In genomic region chr22:29972121-29972520, GRCh38 we compare ENCODE assay signal across 19 cellular contexts.
A peak's percentile ranks its signal among the peaks of the same experiment; 100 is the strongest.
DNase-seq lines count a peak whose midpoint lies in the region; ATAC-seq and TF ChIP-seq lines count a peak whose summit lies in the region.
"Had no signal": no experiment of that assay in that cellular context is flagged by ENCODE, and none has a peak within 500 bp of the region (broad histone marks: within the 10 kb centered on the region; RNA-seq: fewer than 3 reads in every experiment).

No MANE protein-coding gene starts in this region.

- peak overlapping the region; percentile 38; the same call in 1 of the 2 replicates for H4K91ac ChIP-seq in IMR-90 (ENCODE audit: insufficient read depth, low read depth, low read length)

- no peak for TF ChIP-seq RAD21 in IMR-90 (IDR thresholded peaks at IDR 0.05; ENCODE audit: low read length)

- no peak overlapping the region for H2BK20ac ChIP-seq in IMR-90 (ENCODE audit: low read depth, low read length)

- H3F3A ChIP-seq in PC-9 (ENCODE audit: insufficient read depth, low read depth), result no peaks in the 10 kb centered on the region; the same call in 1 of the 2 replicates

- H3K23ac ChIP-seq in IMR-90 (ENCODE audit: low read depth, low read length), result no peak overlapping the region; the same call in 1 of the 2 replicates

- H3K4me1 Mint-ChIP-seq in endothelial cell (ENCODE audit: unreplicated experiment) (no peaks in the 10 kb centered on the region), mesothelial cell of epicardium (peaks cover 12% of the 10 kb centered on the region), T-helper 17 cell (peaks cover 8% of the 10 kb centered on the region)

- H4K20me1 ChIP-seq in IMR-90 (ENCODE audit: insufficient read depth, low read length) (peaks cover 7% of the 10 kb centered on the region; the same call in 1 of the 2 replicates), PC-9 (ENCODE audit: insufficient read depth) (no peaks in the 10 kb centered on the region)

- H3K4me3 ChIP-seq in IMR-90 (ENCODE audit: insufficient read depth, low read depth, low read length) (no peak overlapping the region), PC-9 (no peak overlapping the region)
- H3K4me3 ChIP-seq: GM12878, GM23338, K562 had no signal

- H2BK120ac ChIP-seq in IMR-90 (ENCODE audit: low read depth, low read length), result no peak overlapping the region

- no peaks in the 10 kb centered on the region for H3K9me3 Mint-ChIP-seq in endothelial cell (ENCODE audit: unreplicated experiment)
- H3K9me3 Mint-ChIP-seq in mesothelial cell of epicardium, result no peaks in the 10 kb centered on the region
- H3K9me3 Mint-ChIP-seq: GM23338 had no signal

- no peak for TF ChIP-seq POLR2A in IMR-90 (IDR thresholded peaks at IDR 0.05; ENCODE audit: low read depth, low read length)

- H3K56ac ChIP-seq in IMR-90 (ENCODE audit: extremely low read depth, insufficient read depth, low read length), result no peak overlapping the region

- H3K27ac Mint-ChIP-seq in endothelial cell (ENCODE audit: unreplicated experiment) (peak overlapping the region; percentile 5), mesothelial cell of epicardium (peak overlapping the region; percentile 51), T-helper 17 cell (no peak overlapping the region)
- H3K27ac Mint-ChIP-seq: GM23338 had no signal

- H3K27me3 ChIP-seq in IMR-90 (ENCODE audit: control insufficient read depth, insufficient read depth, low read length) (no peaks in the 10 kb centered on the region), PC-9 (ENCODE audit: insufficient read depth, low read depth) (no peaks in the 10 kb centered on the region)

- H4K8ac ChIP-seq in IMR-90 (ENCODE audit: low read depth in 2 of 2, low read length in 2 of 2), result no peak overlapping the region

- intact Hi-C loops in IMR-90 (cut with micrococcal nuclease), result no loop called here
- intact Hi-C loops in PC-9 (cut with micrococcal nuclease; ENCODE audit: unreplicated experiment), result no loop called here

- DNase-seq in IMR-90 (no peak), endothelial cell (ENCODE audit: low spot score) (no peak), mesothelial cell of epicardium (ENCODE audit: low spot score in 2 of 2, unreplicated experiment in 2 of 2) (no peak), T-helper 17 cell (no peak), NCI-H1417 (lab: John Stamatoyannopoulos, UW) (no peak), mesenteric fat pad (ENCODE audit: low spot score) (no peak), PC-9 (no peak)
- DNase-seq: ACHN; CD4-positive, alpha-beta memory T cell; DMS 273 treated with DMSO at 0.1 percent for 48 hours; DMS53; DND-41; EL; HCEC 1CT had no signal

- ATAC-seq in IMR-90 (ENCODE audit: low read depth) (no peak), T-helper 17 cell (no peak)
- ATAC-seq: GM12878, GM23338, K562 had no signal

- WGBS in IMR-90 (ENCODE audit: extremely low coverage in 2 of 2, insufficient read length in 1 of 2), 2 experiments, result no CpG with 5 or more reads among the region's 2 CpGs

- peaks cover 5% of the 10 kb centered on the region for H3K36me3 Mint-ChIP-seq in endothelial cell (ENCODE audit: low read depth, unreplicated experiment)
- peaks cover 3% of the 10 kb centered on the region for H3K36me3 Mint-ChIP-seq in mesothelial cell of epicardium
- H3K36me3 Mint-ChIP-seq in T-helper 17 cell (ENCODE audit: low read depth), result peaks cover 3% of the 10 kb centered on the region

- peaks cover 10% of the 10 kb centered on the region for H3K9me1 ChIP-seq in IMR-90 (ENCODE audit: insufficient read depth, low read length)

- no peak overlapping the region for H2AFZ ChIP-seq in IMR-90 (replicated peaks; ENCODE audit: low read length, poor library complexity)
- no peak overlapping the region for H2AFZ ChIP-seq in PC-9
- H2AFZ ChIP-seq: GM23338 had no signal

- TF ChIP-seq CTCF in IMR-90 (conservative IDR thresholded peaks at IDR 0.05; ENCODE audit: low read depth, low read length), result no peak
- TF ChIP-seq CTCF in endothelial cell (IDR thresholded peaks at IDR 0.05; ENCODE audit: unreplicated experiment), result no peak
- no peak for TF ChIP-seq CTCF in mesothelial cell of epicardium (IDR thresholded peaks at IDR 0.05; ENCODE audit: unreplicated experiment)
- no peak for TF ChIP-seq CTCF in PC-9 (conservative IDR thresholded peaks at IDR 0.05)

- H3K4me3 Mint-ChIP-seq in endothelial cell (ENCODE audit: unreplicated experiment) (no peak overlapping the region), mesothelial cell of epicardium (no peak overlapping the region), T-helper 17 cell (no peak overlapping the region)
- H3K4me3 Mint-ChIP-seq: CD4-positive, alpha-beta memory T cell; GM23338 had no signal

- H2AK9ac ChIP-seq in IMR-90 (replicated peaks; ENCODE audit: low read depth, low read length, poor library complexity), result no peak overlapping the region

- H3K4me2 ChIP-seq in IMR-90 (ENCODE audit: low read depth, low read length) (no peak overlapping the region), PC-9 (no peak overlapping the region)
- H3K4me2 ChIP-seq: GM23338 had no signal

- H3K9me2 ChIP-seq in PC-9 (ENCODE audit: insufficient read depth), result no peaks in the 10 kb centered on the region

- peaks cover 3% of the 10 kb centered on the region for H3K36me3 ChIP-seq in IMR-90 (ENCODE audit: control insufficient read depth, insufficient read depth, low read length)
- H3K36me3 ChIP-seq in PC-9 (ENCODE audit: low read depth), result peaks cover 9% of the 10 kb centered on the region; the same call in 1 of the 2 replicates

- H3K4me1 ChIP-seq in IMR-90 (ENCODE audit: control insufficient read depth, insufficient read depth, low read length) (peaks cover 5% of the 10 kb centered on the region; the same call in 1 of the 2 replicates), PC-9 (replicated peaks; ENCODE audit: insufficient read depth) (peaks cover 5% of the 10 kb centered on the region; the same call in 1 of the 2 replicates)

- peaks cover 11% of the 10 kb centered on the region for H3K79me2 ChIP-seq in PC-9 (ENCODE audit: low read depth)

- H4K5ac ChIP-seq in IMR-90 (ENCODE audit: low read depth, low read length), result no peak overlapping the region

- H2BK5ac ChIP-seq in IMR-90 (ENCODE audit: low read depth, low read length, poor library complexity, severe bottlenecking), result no peak overlapping the region

- H3K18ac ChIP-seq in IMR-90 (ENCODE audit: low read depth, low read length), result no peak overlapping the region

- H3K9ac ChIP-seq in IMR-90 (ENCODE audit: low read depth, low read length), result no peak overlapping the region

- CTCF ChIA-PET in IMR-90 (lab: Yijun Ruan, JAX) (no interaction called here), PC-9 (lab: Charles Lee) (no interaction called here)

- no peak overlapping the region for H2BK15ac ChIP-seq in IMR-90 (ENCODE audit: low read depth, low read length)

- H3K27me3 Mint-ChIP-seq in endothelial cell (ENCODE audit: unreplicated experiment) (no peaks in the 10 kb centered on the region), mesothelial cell of epicardium (ENCODE audit: low read depth) (no peaks in the 10 kb centered on the region), T-helper 17 cell (no peaks in the 10 kb centered on the region)
- H3K27me3 Mint-ChIP-seq: CD4-positive, alpha-beta memory T cell had no signal

- in situ Hi-C loops in IMR-90 (cut with MboI; ENCODE audit: low sequenced_read_pairs), result no loop called here

- H3K79me1 ChIP-seq in IMR-90 (ENCODE audit: low read depth in 1 of 2, low read length in 2 of 2), result peaks cover 15 to 53% of the 10 kb centered on the region in 2 experiments

- H3K4ac ChIP-seq in IMR-90 (ENCODE audit: low read depth, low read length), result no peak overlapping the region

- POLR2A ChIA-PET in IMR-90 (lab: Charles Lee; ENCODE audit: unreplicated experiment) (no interaction called here), PC-9 (lab: Charles Lee; ENCODE audit: unreplicated experiment) (no interaction called here)

- dilution Hi-C loops in IMR-90 (cut with HindIII; ENCODE audit: low sequenced_read_pairs, unreplicated experiment), result no loop called here

- H3K9me3 ChIP-seq in IMR-90 (ENCODE audit: control insufficient read depth, insufficient read depth, low read length) (no peaks in the 10 kb centered on the region), T-helper 17 cell (ENCODE audit: control insufficient read depth, low read length, poor library complexity, severe bottlenecking) (no peaks in the 10 kb centered on the region), PC-9 (ENCODE audit: insufficient read depth, low read depth) (no peaks in the 10 kb centered on the region)

- no TSS peak for BruUV-seq in IMR-90 (replicated peaks; lab: Mats Ljungman, UMichigan)
- BruUV-seq in PC-9 (replicated peaks; lab: Mats Ljungman, UMichigan), result no TSS peak

- H2AK5ac ChIP-seq in IMR-90 (ENCODE audit: low read depth, low read length), result no peak overlapping the region

- H3K14ac ChIP-seq in IMR-90 (replicated peaks; ENCODE audit: low read depth, low read length), result no peak overlapping the region

- H3K27ac ChIP-seq in IMR-90 (ENCODE audit: insufficient read depth, low read length) (no peak overlapping the region), PC-9 (no peak overlapping the region)
- H3K27ac ChIP-seq: C4-2B, HL-60 had no signal

TF ChIP-seq in IMR-90, 13 proteins besides CTCF, POLR2A, EP300 and RAD21 (continues in another document):
- no peak for TF ChIP-seq RCOR1 (IDR thresholded peaks at IDR 0.05; ENCODE audit: insufficient replicate concordance, low read length)
- no peak for TF ChIP-seq USF2 (IDR thresholded peaks at IDR 0.05; ENCODE audit: low read depth, low read length)
- TF ChIP-seq MXI1 (IDR thresholded peaks at IDR 0.05; ENCODE audit: borderline replicate concordance, low read depth, low read length), result no peak
- TF ChIP-seq CHD1 (IDR thresholded peaks at IDR 0.05; ENCODE audit: low read depth, low read length), result no peak
- no peak for TF ChIP-seq NFE2L2 (IDR thresholded peaks at IDR 0.05; ENCODE audit: low read depth, low read length)
- TF ChIP-seq BHLHE40 (IDR thresholded peaks at IDR 0.05; ENCODE audit: low read depth, low read length), result no peak
- TF ChIP-seq MAZ (IDR thresholded peaks at IDR 0.05; ENCODE audit: borderline replicate concordance, low read depth, low read length), result no peak
- TF ChIP-seq CEBPB (IDR thresholded peaks at IDR 0.05; ENCODE audit: low read depth, low read length), result no peak
- TF ChIP-seq FOS (IDR thresholded peaks at IDR 0.05; ENCODE audit: low read depth, low read length), result no peak
- TF ChIP-seq MAFK (IDR thresholded peaks at IDR 0.05; ENCODE audit: low read depth, low read length), result no peak
- TF ChIP-seq RFX5 (IDR thresholded peaks at IDR 0.05; ENCODE audit: low read depth, low read length), result no peak
- TF ChIP-seq SMC3 (IDR thresholded peaks at IDR 0.05; ENCODE audit: low read depth, low read length), result no peak
